Comparison of ENCODE assay signal across 8 cellular contexts in the genomic region with DNA sequence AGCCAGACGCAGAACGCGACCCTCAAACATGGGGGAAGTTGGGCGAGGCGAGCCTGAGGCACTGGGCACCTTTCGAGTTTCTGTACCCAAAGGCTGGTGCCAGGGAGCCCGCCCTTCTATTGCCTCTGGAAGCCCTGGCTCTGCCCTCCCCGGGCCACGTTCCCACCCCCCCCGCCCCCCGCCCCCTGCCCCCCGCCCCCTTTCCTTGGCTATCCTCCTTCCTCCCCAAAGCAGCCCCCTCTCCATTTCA. TPM values are rescaled to one million over a fixed set of nuclear protein-coding genes. Genes with fewer than 3 reads are reported as not detected.
DNase-seq lines count a peak whose midpoint lies in the region; ATAC-seq and TF ChIP-seq lines count a peak whose summit lies in the region.

No MANE protein-coding gene starts in this region.

- H3K79me2 ChIP-seq in fibroblast of lung (ENCODE audit: control insufficient read depth, insufficient read depth, low read length) = peaks cover 13% of the 10 kb centered on the region

- peak overlapping the region; percentile 81 for H3K4me3 ChIP-seq in GM12875 (ENCODE audit: low read depth, low read length)
- peak overlapping the region; percentile 95 for H3K4me3 ChIP-seq in SK-N-MC
- peak overlapping the region; percentile 18 to 86 (median 70) for H3K4me3 ChIP-seq in fibroblast of lung (replicated peaks in 1 of 4; ENCODE audit: control extremely low read depth in 1 of 4, insufficient read depth in 1 of 4, low read depth in 3 of 4, low read length in 4 of 4)

- H3K4me1 ChIP-seq in fibroblast of lung (ENCODE audit: control insufficient read depth, extremely low read depth, insufficient read depth, low read length) = peaks cover 25% of the 10 kb centered on the region

- DNase-seq in SK-N-MC (ENCODE audit: low read depth, low spot score) (no peak), fibroblast of lung (ENCODE audit: low read depth in 2 of 2) (no peak), posterior vena cava (ENCODE audit: low spot score) (peak; percentile 81), NCI-H1048 (lab: John Stamatoyannopoulos, UW) (no peak)

- H3K27me3 ChIP-seq in fibroblast of lung (ENCODE audit: control insufficient read depth, insufficient read depth, low read length) = no peaks in the 10 kb centered on the region

- H3K27ac ChIP-seq in SK-N-MC = peak overlapping the region; percentile 96
- H3K27ac ChIP-seq in fibroblast of lung (ENCODE audit: insufficient read depth, low read length) = peak overlapping the region; percentile 80

- H3K9ac ChIP-seq in SK-N-MC (ENCODE audit: insufficient read length) = peak overlapping the region; percentile 80
- H3K9ac ChIP-seq in fibroblast of lung (ENCODE audit: insufficient read depth, low read length) = peak overlapping the region; percentile 23

- TF ChIP-seq CTCF in GM12875 (IDR thresholded peaks at IDR 0.05; ENCODE audit: borderline replicate concordance, insufficient read depth, low read depth, low read length) (no peak), fibroblast of lung (conservative IDR thresholded peaks at IDR 0.05 in 1 of 2, IDR thresholded peaks at IDR 0.05 in 1 of 2; ENCODE audit: low read depth in 1 of 2, low read length in 2 of 2) (no peak)

- ATAC-seq in HG03108 (IDR thresholded peaks at IDR 0.05; ENCODE audit: unreplicated experiment) (no peak), GM21447 (IDR thresholded peaks at IDR 0.05; ENCODE audit: unreplicated experiment) (no peak), HG02588 (IDR thresholded peaks at IDR 0.05; ENCODE audit: unreplicated experiment) (no peak)

- H3K36me3 ChIP-seq in SK-N-MC (ENCODE audit: insufficient read depth, low read length) = no peaks in the 10 kb centered on the region
- no peaks in the 10 kb centered on the region for H3K36me3 ChIP-seq in fibroblast of lung (ENCODE audit: control insufficient read depth, insufficient read depth, low read length)

- H4K20me1 ChIP-seq in fibroblast of lung (ENCODE audit: control insufficient read depth, extremely low read depth, insufficient read depth, low read length) = no peaks in the 10 kb centered on the region

- no peak overlapping the region for H2AFZ ChIP-seq in fibroblast of lung (ENCODE audit: low read length)

- H3K9me3 ChIP-seq in SK-N-MC (ENCODE audit: low read depth, low read length) = no peaks in the 10 kb centered on the region
- no peaks in the 10 kb centered on the region for H3K9me3 ChIP-seq in fibroblast of lung (ENCODE audit: control insufficient read depth, insufficient read depth, low read depth, low read length)

- H3K4me2 ChIP-seq in fibroblast of lung (ENCODE audit: extremely low read depth, insufficient read depth, low read length) = peak overlapping the region; percentile 91

- intact Hi-C loops in posterior vena cava (cut with DNase I) = no loop called here

RNA-seq across cellular contexts. Expression of gene ZBTB7B, which starts 2.2 kb away (rescaled TPM):
- total RNA-seq in fibroblast of lung (12.3 and 19.3 TPM in 2 replicates), posterior vena cava (10 to 100 TPM; 50.5 to 72.8 TPM)
- polyA plus RNA-seq in fibroblast of lung = 6.2 and 7.0 TPM in 2 replicates
- polyA plus RNA-seq in fibroblast of lung (2012) = 9.6 and 12.2 TPM in 2 replicates
- 10.7 and 11.5 TPM in 2 replicates for polyA minus RNA-seq in fibroblast of lung (ENCODE audit: low replicate concordance)

RNA-seq across cellular contexts. Expression of gene LENEP, which starts 7.0 kb away (rescaled TPM):
- total RNA-seq in fibroblast of lung (0.26 TPM in 1 of 2 replicates, not detected in the other), posterior vena cava (not detected)
- not detected in 2 replicates for polyA plus RNA-seq in fibroblast of lung
- not detected in 2 replicates for polyA plus RNA-seq in fibroblast of lung (2012)
- not detected in 2 replicates for polyA minus RNA-seq in fibroblast of lung (ENCODE audit: low replicate concordance)

RNA-seq across cellular contexts. Expression of gene FLAD1, which starts 17.3 kb away (rescaled TPM):
- 20.5 and 24.9 TPM in 2 replicates for total RNA-seq in fibroblast of lung
- 11.8 and 20.1 TPM in 2 replicates for polyA plus RNA-seq in fibroblast of lung
- 21.2 and 31.5 TPM in 2 replicates for polyA plus RNA-seq in fibroblast of lung (2012)
- polyA minus RNA-seq in fibroblast of lung (ENCODE audit: low replicate concordance) = 25.3 and 47.5 TPM in 2 replicates
- total RNA-seq in posterior vena cava = 10 to 100 TPM; 18.3 to 21.6 TPM

RNA-seq across cellular contexts. Expression of gene CKS1B, which starts 25.9 kb away (rescaled TPM):
- 23.9 and 40.3 TPM in 2 replicates for total RNA-seq in fibroblast of lung
- 55.4 and 176 TPM in 2 replicates for polyA plus RNA-seq in fibroblast of lung
- 38.8 and 114 TPM in 2 replicates for polyA plus RNA-seq in fibroblast of lung (2012)
- polyA minus RNA-seq in fibroblast of lung (ENCODE audit: low replicate concordance) = 4.0 and 38.8 TPM in 2 replicates
- total RNA-seq in posterior vena cava = 10 to 100 TPM; 22.5 to 23.4 TPM

RNA-seq across cellular contexts. Expression of gene SHC1, which starts 29.9 kb away (rescaled TPM):
- total RNA-seq in fibroblast of lung (220 and 245 TPM in 2 replicates), posterior vena cava (100 to 1,000 TPM; 135 to 149 TPM)
- polyA plus RNA-seq in fibroblast of lung = 277 and 289 TPM in 2 replicates
- 261 and 301 TPM in 2 replicates for polyA plus RNA-seq in fibroblast of lung (2012)
- polyA minus RNA-seq in fibroblast of lung (ENCODE audit: low replicate concordance) = 433 and 499 TPM in 2 replicates
